Comparison of ENCODE assay signal across 16 cellular contexts in the genomic region with DNA sequence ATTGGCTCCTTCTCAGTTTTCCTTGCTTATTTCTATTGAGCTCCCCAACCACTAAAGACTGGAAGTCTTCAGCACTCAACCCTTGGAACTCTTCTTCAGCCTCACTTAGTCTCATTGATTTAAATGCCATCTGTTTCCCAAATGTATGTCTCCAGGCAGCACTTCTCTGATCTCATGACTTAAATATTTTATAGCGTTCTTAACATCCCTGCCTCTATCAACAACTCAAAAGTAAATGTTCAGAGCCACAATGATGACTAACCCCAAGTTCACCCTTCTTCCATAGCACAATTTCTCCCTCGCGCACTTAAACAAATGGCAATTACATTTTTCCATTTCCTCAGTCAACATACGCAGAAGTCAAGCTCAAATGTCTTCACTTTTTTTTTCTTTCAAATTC.
DNase-seq lines count a peak whose midpoint lies in the region; ATAC-seq and TF ChIP-seq lines count a peak whose summit lies in the region.
"Had no signal": no experiment of that assay in that cellular context is flagged by ENCODE, and none has a peak within 500 bp of the region (broad histone marks: within the 10 kb centered on the region; RNA-seq: fewer than 3 reads in every experiment).

No MANE protein-coding gene starts in this region.

- no peak for ATAC-seq in HG03521 (IDR thresholded peaks at IDR 0.05; ENCODE audit: unreplicated experiment)
- ATAC-seq: HepG2, Right ventricle myocardium inferior had no signal

- H3K9me3 ChIP-seq in BE2C: no peaks in the 10 kb centered on the region
- H3K9me3 ChIP-seq: BLaER1 treated with 17β-estradiol and CSF1 and Interleukin-3, amounts not matched to agents 10 nM and 100 nM; MG63 had no signal

- TF ChIP-seq CTCF in foreskin fibroblast (IDR thresholded peaks at IDR 0.05; ENCODE audit: low read depth, low read length) (no peak), BE2C (IDR thresholded peaks at IDR 0.05; ENCODE audit: low read depth, low read length) (no peak)

- no peaks in the 10 kb centered on the region for H3K27me3 ChIP-seq in BE2C
- H3K27me3 ChIP-seq: BLaER1 treated with 17β-estradiol and CSF1 and Interleukin-3, amounts not matched to agents 10 nM and 100 nM; MG63 had no signal

- H3K4me1 ChIP-seq in BE2C: no peaks in the 10 kb centered on the region
- H3K4me1 ChIP-seq: BLaER1 treated with 17β-estradiol and CSF1 and Interleukin-3, amounts not matched to agents 10 nM and 100 nM had no signal

- H3K4me3 ChIP-seq in foreskin fibroblast (ENCODE audit: low read depth in 1 of 2, low read length in 2 of 2) (no peak overlapping the region), BE2C (ENCODE audit: low read depth, low read length) (no peak overlapping the region)
- H3K4me3 ChIP-seq: BLaER1 treated with 17β-estradiol and CSF1 and Interleukin-3, amounts not matched to agents 10 nM and 100 nM; MG63; PC-9; SK-N-MC had no signal

- no peaks in the 10 kb centered on the region for H3K36me3 ChIP-seq in BE2C
- H3K36me3 ChIP-seq: BLaER1 treated with 17β-estradiol and CSF1 and Interleukin-3, amounts not matched to agents 10 nM and 100 nM; MG63 had no signal

- DNase-seq in H4 (ENCODE audit: low spot score) (peak; percentile 19), RPMI7951 (ENCODE audit: low read depth) (peak; percentile 43), foreskin fibroblast (peak; percentile 80 to 90), D341Med (ENCODE audit: low spot score) (no peak), BE2C (no peak), AG20443 (ENCODE audit: low spot score) (no peak)
- DNase-seq: HCEC 1CT, MG63, NCI-H1092 treated with DMSO at 0.1 percent for 48 hours, NCI-H187, PC-9 had no signal

Comparison
In these comparisons a context has a peak if more than half of its experiments do, and no peak if none do; other contexts are left out.
1. DNase-seq: peak in H4 (single experiment), RPMI7951 (single experiment) and foreskin fibroblast (2 of 2); none in D341Med (single experiment), BE2C (single experiment) and AG20443 (single experiment).